ENCODE assay signal across 29 cellular contexts in the genomic region with DNA sequence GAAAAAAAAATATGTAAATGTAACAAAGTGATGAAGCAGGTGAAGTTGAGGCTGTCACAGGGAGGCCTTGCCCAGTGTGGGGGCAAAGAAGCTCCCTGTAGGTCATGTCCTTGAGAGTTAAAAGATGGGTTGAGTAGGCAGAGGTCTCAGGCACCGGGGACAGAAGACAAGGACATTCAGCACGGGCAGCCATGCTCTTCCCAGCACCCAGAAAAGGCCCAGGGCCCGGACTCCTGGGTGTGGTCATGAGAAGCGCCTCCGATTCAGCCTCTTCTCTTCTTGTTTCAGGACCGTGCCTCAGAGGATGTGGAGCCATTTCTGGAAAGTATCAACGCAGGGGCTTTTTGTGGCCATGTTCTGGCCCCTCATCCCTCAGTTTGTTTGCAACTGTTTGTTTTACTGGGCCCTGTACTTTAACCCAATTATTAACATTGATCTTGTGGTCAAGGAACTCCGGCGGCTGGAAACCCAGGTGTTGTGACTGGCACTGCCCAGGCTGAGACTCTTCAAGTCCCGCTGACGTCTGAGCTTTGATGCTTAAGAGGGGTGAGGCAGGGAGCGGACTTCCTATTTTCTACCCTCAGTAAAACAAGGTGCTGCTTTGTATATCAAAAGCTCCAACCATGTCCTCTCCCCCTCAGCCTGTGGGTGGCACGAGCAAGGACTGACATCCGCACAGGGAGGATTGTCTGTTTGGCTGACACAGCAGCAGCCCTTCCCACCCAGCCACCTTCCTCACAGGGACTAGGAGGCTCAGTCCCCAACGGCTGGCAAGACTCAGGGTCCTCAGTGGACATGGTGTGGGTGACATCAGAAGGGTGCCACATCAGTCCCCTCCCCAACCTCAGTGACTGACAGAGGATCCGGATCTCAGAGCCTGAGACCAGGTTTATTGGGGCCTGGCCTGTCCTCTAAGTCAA. TPM values are rescaled to one million over a fixed set of nuclear protein-coding genes. Genes with fewer than 3 reads are reported as not detected.
DNase-seq lines count a peak whose midpoint lies in the region; ATAC-seq and TF ChIP-seq lines count a peak whose summit lies in the region.
"Had no signal": no experiment of that assay in that cellular context is flagged by ENCODE, and none has a peak within 500 bp of the region (broad histone marks: within the 10 kb centered on the region; RNA-seq: fewer than 3 reads in every experiment).

No MANE protein-coding gene starts in this region.

- TF ChIP-seq POLR2A in body of pancreas (IDR thresholded peaks at IDR 0.05), result no peak

- H2AFZ ChIP-seq in OCI-LY1 (ENCODE audit: low read length) (no peak overlapping the region), smooth muscle cell (ENCODE audit: low read depth) (no peak overlapping the region)

- peaks cover 23% of the 10 kb centered on the region for H3K4me1 ChIP-seq in OCI-LY1 (ENCODE audit: insufficient read depth, low read length, severe bottlenecking)
- H3K4me1 ChIP-seq in body of pancreas, result peaks cover 53% of the 10 kb centered on the region
- H3K4me1 ChIP-seq in lower lobe of right lung, result no peaks in the 10 kb centered on the region
- no peaks in the 10 kb centered on the region for H3K4me1 ChIP-seq in smooth muscle cell (ENCODE audit: low read depth)
- H3K4me1 ChIP-seq: esophagus muscularis mucosa had no signal

- H3K27me3 Mint-ChIP-seq in progenitor cell of endocrine pancreas, result no peaks in the 10 kb centered on the region
- H3K27me3 Mint-ChIP-seq: activated CD4-positive, alpha-beta memory T cell treated with anti-CD3 and anti-CD28 coated beads for 36 hours had no signal

- no peaks in the 10 kb centered on the region for H3K9me2 ChIP-seq in OCI-LY1 (ENCODE audit: low read depth, low read length)

- peak overlapping the region; percentile 86 for H3K27ac ChIP-seq in OCI-LY1 (ENCODE audit: low read depth, low read length, poor library complexity, severe bottlenecking)
- peak overlapping the region in 3 of 4 donors; percentile 33 to 62 (median 47) for H3K27ac ChIP-seq in body of pancreas
- H3K27ac ChIP-seq in lower lobe of right lung, result peak overlapping the region; percentile 71
- no peak overlapping the region for H3K27ac ChIP-seq in smooth muscle cell (ENCODE audit: low read depth)
- H3K27ac ChIP-seq: BLaER1, esophagus muscularis mucosa, SK-N-MC had no signal

- WGBS in body of pancreas, 2 donors, result 53 to 61% methylated on average over 13 to 16 of the region's 16 CpGs
- WGBS in smooth muscle cell (ENCODE audit: low lambda C conversion rate), result 96% methylated on average over 16 of the region's 16 CpGs

- H4K20me1 ChIP-seq in OCI-LY1 (ENCODE audit: insufficient read depth, low read length) (no peaks in the 10 kb centered on the region), smooth muscle cell (ENCODE audit: low read depth) (no peaks in the 10 kb centered on the region)
- H4K20me1 ChIP-seq: BLaER1 had no signal

- peak overlapping the region; percentile 57 for H3K27ac Mint-ChIP-seq in progenitor cell of endocrine pancreas
- H3K27ac Mint-ChIP-seq: activated CD4-positive, alpha-beta memory T cell treated with anti-CD3 and anti-CD28 coated beads for 36 hours had no signal

- H3F3A ChIP-seq in OCI-LY1 (ENCODE audit: insufficient read depth, low read length), result no peaks in the 10 kb centered on the region
- no peaks in the 10 kb centered on the region for H3F3A ChIP-seq in smooth muscle cell (ENCODE audit: low read depth)

- peaks cover 9% of the 10 kb centered on the region for H3K4me1 Mint-ChIP-seq in progenitor cell of endocrine pancreas (ENCODE audit: low read depth)

- H3K4me2 ChIP-seq in OCI-LY1 (ENCODE audit: low read length) (no peak overlapping the region; the same call in 1 of the 2 replicates), smooth muscle cell (no peak overlapping the region)
- H3K4me2 ChIP-seq: BLaER1 had no signal

- no peaks in the 10 kb centered on the region for H3K9me3 Mint-ChIP-seq in progenitor cell of endocrine pancreas (ENCODE audit: low read depth)
- H3K9me3 Mint-ChIP-seq: activated CD4-positive, alpha-beta memory T cell treated with anti-CD3 and anti-CD28 coated beads for 36 hours had no signal

- TF ChIP-seq CTCF in OCI-LY1 (IDR thresholded peaks at IDR 0.05; ENCODE audit: low read length) (no peak), body of pancreas (IDR thresholded peaks at IDR 0.05) (no peak), lower lobe of right lung (IDR thresholded peaks at IDR 0.05) (no peak), progenitor cell of endocrine pancreas (IDR thresholded peaks at IDR 0.05; ENCODE audit: unreplicated experiment) (no peak), smooth muscle cell (IDR thresholded peaks at IDR 0.05; ENCODE audit: borderline replicate concordance, insufficient read depth, poor library complexity, severe bottlenecking) (no peak)

- DNase-seq in body of pancreas, result peak in 3 of 4 donors; percentile 17 to 38 (median 25)
- peak; percentile 78 for DNase-seq in lower lobe of right lung
- no peak for DNase-seq in progenitor cell of endocrine pancreas (ENCODE audit: low spot score, unreplicated experiment)
- DNase-seq in cortex of kidney (lab: John Stamatoyannopoulos, UW), result no peak
- no peak for DNase-seq in smooth muscle cell (lab: John Stamatoyannopoulos, UW; ENCODE audit: unreplicated experiment)
- no peak for DNase-seq in SK-N-DZ (ENCODE audit: low spot score)
- DNase-seq: activated CD4-positive, alpha-beta memory T cell treated with anti-CD3 and anti-CD28 coated beads for 36 hours; activated CD4-positive, alpha-beta T cell treated with anti-CD3 and anti-CD28 coated beads for 1 hour; central memory CD4-positive, alpha-beta T cell; dermis blood vessel endothelial cell; foreskin fibroblast; islet precursor cell; KG1; NCI-H1105; NCI-H187; RPMI8226; stimulated activated CD4-positive, alpha-beta T cell treated with anti-CD3 and anti-CD28 coated beads, Interleukin-15, amount 100 ng/mL, for 24 hours; stimulated activated CD4-positive, alpha-beta T cell treated with anti-CD3 and anti-CD28 coated beads, Interleukin-4, amount 100 ng/mL, for 4 hours; trophoblast cell had no signal

- H3K79me2 ChIP-seq in OCI-LY1 (ENCODE audit: insufficient read depth, low read length) (no peaks in the 10 kb centered on the region), smooth muscle cell (ENCODE audit: low read depth) (no peaks in the 10 kb centered on the region)

- H3K9ac ChIP-seq in OCI-LY1 (ENCODE audit: low read length) (no peak overlapping the region; the same call in 1 of the 2 replicates), smooth muscle cell (ENCODE audit: low read depth) (no peak overlapping the region)
- H3K9ac ChIP-seq: BLaER1 had no signal

- H3K9me3 ChIP-seq in OCI-LY1 (ENCODE audit: low read length) (no peaks in the 10 kb centered on the region), body of pancreas (no peaks in the 10 kb centered on the region), lower lobe of right lung (no peaks in the 10 kb centered on the region), smooth muscle cell (replicated peaks; ENCODE audit: low read depth) (no peaks in the 10 kb centered on the region)
- H3K9me3 ChIP-seq: BLaER1, esophagus muscularis mucosa had no signal

- intact Hi-C loops in body of pancreas (cut with DNase I), result no loop called here
- intact Hi-C loops in lower lobe of right lung (cut with DNase I), result no loop called here

- H3K36me3 ChIP-seq in OCI-LY1 (ENCODE audit: insufficient read depth, low read length) (peaks cover 64% of the 10 kb centered on the region), body of pancreas (replicated peaks in 1 of 2; ENCODE audit: insufficient read depth in 1 of 2, low read depth in 2 of 2) (peaks cover 5 to 9% of the 10 kb centered on the region in 2 donors), lower lobe of right lung (peaks cover 72% of the 10 kb centered on the region), smooth muscle cell (ENCODE audit: low read depth) (peaks cover 2% of the 10 kb centered on the region)

- H3K4me3 Mint-ChIP-seq in progenitor cell of endocrine pancreas (ENCODE audit: low read depth), result no peak overlapping the region
- H3K4me3 Mint-ChIP-seq: activated CD4-positive, alpha-beta memory T cell treated with anti-CD3 and anti-CD28 coated beads for 36 hours had no signal

- H3K4me3 ChIP-seq in OCI-LY1 (ENCODE audit: low read depth, low read length, poor library complexity, severe bottlenecking), result no peak overlapping the region
- no peak overlapping the region for H3K4me3 ChIP-seq in body of pancreas
- no peak overlapping the region for H3K4me3 ChIP-seq in lower lobe of right lung
- no peak overlapping the region for H3K4me3 ChIP-seq in smooth muscle cell
- H3K4me3 ChIP-seq: BLaER1, esophagus muscularis mucosa, SK-N-MC had no signal

- no peaks in the 10 kb centered on the region for H3K27me3 ChIP-seq in OCI-LY1 (ENCODE audit: insufficient read depth, low read length)
- H3K27me3 ChIP-seq in body of pancreas, result no peaks in the 10 kb centered on the region
- H3K27me3 ChIP-seq in lower lobe of right lung (ENCODE audit: low read depth), result no peaks in the 10 kb centered on the region
- no peaks in the 10 kb centered on the region for H3K27me3 ChIP-seq in smooth muscle cell (ENCODE audit: low read depth)
- H3K27me3 ChIP-seq: BLaER1, esophagus muscularis mucosa had no signal

- ATAC-seq in body of pancreas (no peak), lower lobe of right lung (peak; percentile 88 to 90), HG03159 (IDR thresholded peaks at IDR 0.05; ENCODE audit: unreplicated experiment) (no peak)
- ATAC-seq: sciatic nerve had no signal

- H3K36me3 Mint-ChIP-seq in progenitor cell of endocrine pancreas (ENCODE audit: insufficient read depth), result peaks cover 24% of the 10 kb centered on the region

RNA-seq across cellular contexts. Expression of a gene that starts 26.5 kb away (rescaled TPM):
- total RNA-seq in body of pancreas (1 to 10 TPM in 1 of 2 donors, not detected in 1; 2.6 TPM), lower lobe of right lung (7.1 TPM), progenitor cell of endocrine pancreas (1.4 and 2.2 TPM in 2 replicates), smooth muscle cell (not detected in 2 replicates)
- 0.59 TPM in 1 of 2 replicates, not detected in the other for polyA plus RNA-seq in smooth muscle cell
- polyA plus RNA-seq in SK-N-DZ (2014; cell fraction: cytosol; rRNA removed), result not detected in 2 replicates
- polyA plus RNA-seq in SK-N-DZ (2014; cell fraction: nucleus; rRNA removed), result not detected in 2 replicates
- total RNA-seq: activated CD4-positive, alpha-beta memory T cell treated with anti-CD3 and anti-CD28 coated beads for 36 hours; dermis blood vessel endothelial cell; esophagus muscularis mucosa; lung microvascular endothelial cell; MCF 10A; NCI-H460; sciatic nerve; T-helper 1 cell treated with Interleukin-12 subunit alpha and Interleukin-12 subunit beta and Interleukin-4 antibody, amounts not matched to agents 30 ng/mL and 1 ng/mL, for 36 hours had no signal

RNA-seq across cellular contexts. Expression of a gene that starts 34.9 kb away (rescaled TPM):
- total RNA-seq in body of pancreas, result 10 to 100 TPM; 38.2 to 43.6 TPM
- 90.2 TPM for total RNA-seq in lower lobe of right lung
- total RNA-seq in progenitor cell of endocrine pancreas, result 75.0 and 76.1 TPM in 2 replicates
- 65.7 and 82.2 TPM in 2 replicates for total RNA-seq in smooth muscle cell
- 35.9 and 42.4 TPM in 2 replicates for polyA plus RNA-seq in smooth muscle cell
- 83.9 and 162 TPM in 2 replicates for polyA plus RNA-seq in SK-N-DZ (2014; cell fraction: cytosol; rRNA removed)
- 22.2 and 24.2 TPM in 2 replicates for polyA plus RNA-seq in SK-N-DZ (2014; cell fraction: nucleus; rRNA removed)

RNA-seq across cellular contexts. Expression of a gene that starts 35.6 kb away (rescaled TPM):
- total RNA-seq in body of pancreas (not detected), lower lobe of right lung (1.4 TPM), progenitor cell of endocrine pancreas (0.95 and 1.3 TPM in 2 replicates), smooth muscle cell (0.94 and 4.3 TPM in 2 replicates)
- polyA plus RNA-seq in smooth muscle cell, result 0.81 and 1.1 TPM in 2 replicates
- 0.77 and 1.3 TPM in 2 replicates for polyA plus RNA-seq in SK-N-DZ (2014; cell fraction: cytosol; rRNA removed)
- polyA plus RNA-seq in SK-N-DZ (2014; cell fraction: nucleus; rRNA removed), result 4.7 and 5.8 TPM in 2 replicates

RNA-seq across cellular contexts. Expression of a gene that starts 37.5 kb away (rescaled TPM):
- total RNA-seq in body of pancreas (10 to 100 TPM; 24.1 to 99.9 TPM), lower lobe of right lung (35.7 TPM), progenitor cell of endocrine pancreas (31.4 and 32.3 TPM in 2 replicates), smooth muscle cell (22.9 and 24.6 TPM in 2 replicates)
- polyA plus RNA-seq in smooth muscle cell, result 22.2 and 24.8 TPM in 2 replicates
- polyA plus RNA-seq in SK-N-DZ (2014; cell fraction: cytosol; rRNA removed), result 31.8 and 33.9 TPM in 2 replicates
- 20.1 and 28.5 TPM in 2 replicates for polyA plus RNA-seq in SK-N-DZ (2014; cell fraction: nucleus; rRNA removed)

Comparison
In these comparisons a context has a peak if more than half of its experiments do, and no peak if none do; other contexts are left out.
1. ATAC-seq: peak in lower lobe of right lung (2 of 2); none in body of pancreas (single experiment) and HG03159 (single experiment).
2. DNase-seq: peak in body of pancreas (3 of 4) and lower lobe of right lung (single experiment); none in progenitor cell of endocrine pancreas (single experiment), cortex of kidney (single experiment), smooth muscle cell (single experiment) and SK-N-DZ (single experiment).